Comparison of ENCODE assay signal across 15 cellular contexts in the genomic region with DNA sequence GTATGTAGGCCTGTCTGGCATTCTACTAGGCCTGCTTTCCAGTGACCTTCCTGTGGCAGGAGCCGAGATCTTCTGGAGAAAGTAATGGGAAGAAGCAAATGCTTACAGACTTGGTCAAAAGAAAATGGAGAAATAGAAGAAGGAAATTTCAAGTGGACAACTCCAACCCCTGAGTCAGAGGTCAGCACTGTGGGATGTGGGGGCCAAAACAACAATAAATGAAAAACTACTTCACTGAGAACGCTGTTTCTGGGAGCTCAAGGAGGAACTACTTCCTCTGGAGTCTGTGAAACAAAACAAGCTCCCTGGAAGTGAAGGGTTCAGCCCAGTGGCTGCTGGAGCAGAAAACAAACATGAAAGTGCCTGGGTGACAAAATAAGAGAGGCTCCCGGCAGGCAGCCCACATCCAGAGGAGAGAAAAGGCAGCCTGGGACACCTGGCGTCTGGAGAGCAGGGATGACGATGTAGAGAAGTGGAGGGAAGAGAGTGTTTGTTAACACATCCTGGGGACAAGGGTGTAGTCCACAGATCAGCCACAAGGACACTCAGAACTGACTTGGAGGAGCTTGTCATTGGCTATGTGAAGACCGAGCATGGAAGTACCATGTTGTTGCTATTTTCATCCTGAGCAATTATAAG.
A peak's percentile ranks its signal among the peaks of the same experiment; 100 is the strongest.
DNase-seq lines count a peak whose midpoint lies in the region; TF ChIP-seq lines count a peak whose summit lies in the region.
"Had no signal": no experiment of that assay in that cellular context is flagged by ENCODE, and none has a peak within 500 bp of the region (broad histone marks: within the 10 kb centered on the region; RNA-seq: fewer than 3 reads in every experiment).

No MANE protein-coding gene starts in this region.

- H3K4ac ChIP-seq in H9 (ENCODE audit: low read depth, low read length) (no peak overlapping the region), neuronal stem cell (ENCODE audit: low read length) (no peak overlapping the region)

- H3K18ac ChIP-seq in H9 (ENCODE audit: insufficient read length, low read depth, low read length), result no peak overlapping the region
- H3K18ac ChIP-seq in neuronal stem cell (ENCODE audit: low read length), result no peak overlapping the region

- TF ChIP-seq CTCF in H9 (conservative IDR thresholded peaks at IDR 0.05), result peak; percentile 34; the same call in 2 of the 3 replicates
- TF ChIP-seq CTCF in choroid plexus epithelial cell (conservative IDR thresholded peaks at IDR 0.05; ENCODE audit: low read depth, low read length), result peak; percentile 15
- TF ChIP-seq CTCF in RWPE1 (conservative IDR thresholded peaks at IDR 0.05; ENCODE audit: low read depth), result no peak

- H3K36me3 ChIP-seq in neuronal stem cell (replicated peaks in 1 of 2; ENCODE audit: control insufficient read depth in 2 of 2, insufficient read depth in 2 of 2, low read length in 2 of 2), result no peaks in the 10 kb centered on the region

- peaks cover 2 to 3% of the 10 kb centered on the region in 2 experiments; a peak in 3 of 5 replicates for H3K9me3 Mint-ChIP-seq in H9
- H3K9me3 Mint-ChIP-seq: activated T-cell treated with anti-CD3 and anti-CD28 coated beads, Interleukin-2, amount 50 U/mL, for 4 hours had no signal

- DNase-seq in H9 (peak; percentile 49), NCI-H2107 (lab: John Stamatoyannopoulos, UW) (peak; percentile 67), choroid plexus epithelial cell (ENCODE audit: low read depth) (no peak), neuronal stem cell (ENCODE audit: low spot score) (no peak), activated gamma-delta T cell treated with Interleukin-2 at 50 U/mL for 16 hours (no peak), RWPE1 (ENCODE audit: low spot score) (no peak)
- no peak for DNase-seq in stimulated activated naive CD4-positive, alpha-beta T cell treated with Interleukin-2 at 50 U/mL for 16 hours (lab: John Stamatoyannopoulos, UW)
- DNase-seq: activated CD4-positive, CD25-positive, alpha-beta regulatory T cell; activated T-cell treated with anti-CD3 and anti-CD28 coated beads, Interleukin-2, amount 50 U/mL, for 4 hours; body of pancreas; Caco-2; GOT3; NCI-H226; stimulated activated CD4-positive, alpha-beta T cell treated with anti-CD3 and anti-CD28 coated beads, Interleukin-2, amount 100 ng/mL, for 48 hours; stomach had no signal

- CTCF ChIA-PET in RWPE1 (lab: Yijun Ruan, JAX), result no interaction called here

- no peak overlapping the region for H3K4me3 ChIP-seq in choroid plexus epithelial cell (ENCODE audit: low read depth, low read length)
- H3K4me3 ChIP-seq in neuronal stem cell (ENCODE audit: low read length in 2 of 2), result no peak overlapping the region
- H3K4me3 ChIP-seq: body of pancreas, stomach had no signal

- H3K4me1 ChIP-seq in H9 (ENCODE audit: insufficient read depth, low read length) (no peaks in the 10 kb centered on the region), neuronal stem cell (ENCODE audit: control insufficient read depth in 2 of 2, insufficient read depth in 1 of 2, low read depth in 1 of 2, low read length in 2 of 2) (peaks cover 0 to 2% of the 10 kb centered on the region in 2 donors)
- H3K4me1 ChIP-seq: body of pancreas, Caco-2 had no signal

- no CpG with 5 or more reads among the region's 6 CpGs for WGBS in H9 (ENCODE audit: extremely low coverage, insufficient read length, low lambda C conversion rate)
- whole genome bisulfite sequencing in neuronal stem cell (ENCODE audit: extremely low coverage in 2 of 2, insufficient read length in 2 of 2, insufficient replicate concordance in 1 of 2), 2 donors, result no CpG with 5 or more reads among the region's 6 CpGs

- H2BK12ac ChIP-seq in H9 (ENCODE audit: insufficient read length, low read depth, low read length) (no peak overlapping the region), neuronal stem cell (ENCODE audit: low read length) (no peak overlapping the region)

- no peaks in the 10 kb centered on the region for H3K79me2 ChIP-seq in H9 (ENCODE audit: insufficient read depth, low read length)

- H3K79me1 ChIP-seq in H9 (ENCODE audit: insufficient read depth, low read depth, low read length, poor library complexity, severe bottlenecking) (no peaks in the 10 kb centered on the region), neuronal stem cell (ENCODE audit: low read depth, low read length) (no peaks in the 10 kb centered on the region)

- H2BK15ac ChIP-seq in H9 (ENCODE audit: low read depth, low read length) (no peak overlapping the region), neuronal stem cell (ENCODE audit: low read length) (no peak overlapping the region)

- no peak overlapping the region for H3K14ac ChIP-seq in H9 (ENCODE audit: insufficient read depth, low read length)
- no peak overlapping the region for H3K14ac ChIP-seq in neuronal stem cell (ENCODE audit: low read length)

- no peaks in the 10 kb centered on the region for H3K27me3 Mint-ChIP-seq in H9 (ENCODE audit: low read depth)

- H3K56ac ChIP-seq in H9 (ENCODE audit: insufficient read length, low read depth, low read length), result no peak overlapping the region

- H4K8ac ChIP-seq in H9 (replicated peaks; ENCODE audit: insufficient read length, low read depth, low read length), result no peak overlapping the region
- H4K8ac ChIP-seq in neuronal stem cell (ENCODE audit: low read depth, low read length), result no peak overlapping the region

- H3K23ac ChIP-seq in H9 (ENCODE audit: insufficient read length, low read depth, low read length) (no peak overlapping the region), neuronal stem cell (ENCODE audit: low read depth, low read length, poor library complexity) (no peak overlapping the region)

- no peak overlapping the region for H2BK120ac ChIP-seq in H9 (ENCODE audit: low read depth, low read length, poor library complexity, severe bottlenecking)
- no peak overlapping the region for H2BK120ac ChIP-seq in neuronal stem cell (ENCODE audit: low read depth, low read length)

- POLR2A ChIA-PET in RWPE1 (lab: Yijun Ruan, JAX; ENCODE audit: low non-redundant PET), result no interaction called here

- H3T11ph ChIP-seq in H9 (ENCODE audit: low read length), result no peak overlapping the region

- no peak overlapping the region for H2AK5ac ChIP-seq in H9 (ENCODE audit: insufficient read length, low read length)
- no peak overlapping the region for H2AK5ac ChIP-seq in neuronal stem cell (ENCODE audit: low read depth, low read length)

- H3K36me3 Mint-ChIP-seq in H9 (ENCODE audit: insufficient read depth in 1 of 3, low read depth in 3 of 3), result peaks cover 2 to 9% (median 3%) of the 10 kb centered on the region in 3 experiments; a peak in 6 of 7 replicates

- H3K4me3 Mint-ChIP-seq in H9, result no peak overlapping the region
- H3K4me3 Mint-ChIP-seq: activated T-cell treated with anti-CD3 and anti-CD28 coated beads, Interleukin-2, amount 50 U/mL, for 4 hours had no signal

- H3K23me2 ChIP-seq in H9 (ENCODE audit: insufficient read length, low read depth, low read length, poor library complexity, severe bottlenecking), result no peaks in the 10 kb centered on the region

- no peak overlapping the region for H3K9ac ChIP-seq in H9 (ENCODE audit: extremely low read depth, insufficient read length, low read length)
- no peak overlapping the region for H3K9ac ChIP-seq in neuronal stem cell (ENCODE audit: low read depth, low read length, poor library complexity)

- no peaks in the 10 kb centered on the region for H4K20me1 ChIP-seq in H9 (ENCODE audit: control insufficient read depth, insufficient read depth, insufficient read length)

- H3K27me3 ChIP-seq in H9 (ENCODE audit: insufficient read depth, low read length) (no peaks in the 10 kb centered on the region), neuronal stem cell (ENCODE audit: control insufficient read depth in 3 of 3, insufficient read depth in 3 of 3, low read depth in 1 of 3, low read length in 3 of 3) (no peaks in the 10 kb centered on the region)
- H3K27me3 ChIP-seq: body of pancreas, stomach had no signal

- H2AFZ ChIP-seq in H9 (ENCODE audit: low read length) (no peak overlapping the region), neuronal stem cell (ENCODE audit: low read length) (peak overlapping the region; percentile 75)

- peaks cover 12 to 15% of the 10 kb centered on the region in 2 experiments for H3K4me1 Mint-ChIP-seq in H9

- peak overlapping the region; percentile 11 to 65 (median 34); a peak in 5 of 7 replicates for H3K27ac Mint-ChIP-seq in H9

- H2BK20ac ChIP-seq in H9 (ENCODE audit: low read depth, low read length, poor library complexity, severe bottlenecking), result no peak overlapping the region

- H2BK5ac ChIP-seq in H9 (ENCODE audit: insufficient read length, low read length), result no peak overlapping the region
- no peak overlapping the region for H2BK5ac ChIP-seq in neuronal stem cell (ENCODE audit: low read length)

- no peak overlapping the region for H4K91ac ChIP-seq in H9 (ENCODE audit: insufficient read length, low read depth, low read length)
- H4K91ac ChIP-seq in neuronal stem cell (ENCODE audit: low read depth, low read length, poor library complexity), result no peak overlapping the region

- H3K9me3 ChIP-seq in H9 (ENCODE audit: control insufficient read depth, low read depth, low read length) (no peaks in the 10 kb centered on the region), neuronal stem cell (replicated peaks in 1 of 2; ENCODE audit: control insufficient read depth in 2 of 2, insufficient read depth in 1 of 2, low read depth in 1 of 2, low read length in 2 of 2) (peaks cover 0 to 8% of the 10 kb centered on the region in 2 donors)
- H3K9me3 ChIP-seq: body of pancreas had no signal

- H4K5ac ChIP-seq in H9 (ENCODE audit: insufficient read length, low read depth, low read length), result no peak overlapping the region

- H3K4me2 ChIP-seq in H9 (ENCODE audit: insufficient read depth, insufficient read length, low read length) (no peak overlapping the region), neuronal stem cell (ENCODE audit: insufficient read depth, low read length, poor library complexity, severe bottlenecking) (no peak overlapping the region)

- H3K27ac ChIP-seq in H9 (ENCODE audit: insufficient read length, low read depth, low read length) (no peak overlapping the region), neuronal stem cell (replicated peaks; ENCODE audit: low read length) (no peak overlapping the region), RWPE1 (no peak overlapping the region)
- H3K27ac ChIP-seq: body of pancreas, stomach had no signal

Comparison
In these comparisons a context has a peak if more than half of its experiments do, and no peak if none do; other contexts are left out.
1. DNase-seq: peak in H9 (single experiment) and NCI-H2107 (single experiment); none in choroid plexus epithelial cell (single experiment), neuronal stem cell (single experiment), activated gamma-delta T cell treated with Interleukin-2 at 50 U/mL for 16 hours (single experiment), RWPE1 (single experiment) and stimulated activated naive CD4-positive, alpha-beta T cell treated with Interleukin-2 at 50 U/mL for 16 hours (single experiment).